In the genomic region with DNA sequence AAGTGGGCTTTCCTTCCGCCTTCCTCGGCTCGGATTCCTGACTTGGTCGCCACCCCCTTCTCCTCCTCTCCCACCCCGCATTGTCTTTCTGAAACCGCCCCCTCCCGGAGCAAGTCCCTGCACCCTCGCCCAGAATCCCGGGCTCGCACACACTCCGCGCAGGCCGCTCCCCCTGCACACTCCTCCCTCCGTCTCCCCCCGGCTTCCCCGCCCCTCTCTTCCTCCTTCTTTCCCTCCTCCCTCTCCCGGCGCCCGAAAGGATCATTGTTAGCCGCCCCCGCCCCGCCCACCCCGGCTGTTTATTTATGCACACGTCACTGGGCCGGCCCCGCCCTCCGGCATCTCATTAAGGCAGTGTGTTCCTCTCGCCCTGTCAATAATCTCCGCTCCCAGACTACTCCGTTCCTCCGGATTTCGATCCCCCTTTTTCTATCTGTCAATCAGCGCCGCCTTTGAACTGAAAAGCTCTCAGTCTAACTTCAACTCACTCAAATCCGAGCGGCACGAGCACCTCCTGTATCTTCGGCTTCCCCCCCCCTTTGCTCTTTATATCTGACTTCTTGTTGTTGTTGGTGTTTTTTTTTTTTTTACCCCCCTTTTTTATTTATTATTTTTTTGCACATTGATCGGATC, we compare ENCODE assay signal across 1 cellular context.
TF ChIP-seq lines count a peak whose summit lies in the region.

A gene (plus strand): TSS at position 373 of the 633 bp plus-strand sequence. CDS start 510 bp downstream, outside the sequence.

TF ChIP-seq in HepG2, 621 proteins besides CTCF, POLR2A, EP300 and RAD21 (continued from another document and continues in another):
- TF ChIP-seq, protein P1, sequence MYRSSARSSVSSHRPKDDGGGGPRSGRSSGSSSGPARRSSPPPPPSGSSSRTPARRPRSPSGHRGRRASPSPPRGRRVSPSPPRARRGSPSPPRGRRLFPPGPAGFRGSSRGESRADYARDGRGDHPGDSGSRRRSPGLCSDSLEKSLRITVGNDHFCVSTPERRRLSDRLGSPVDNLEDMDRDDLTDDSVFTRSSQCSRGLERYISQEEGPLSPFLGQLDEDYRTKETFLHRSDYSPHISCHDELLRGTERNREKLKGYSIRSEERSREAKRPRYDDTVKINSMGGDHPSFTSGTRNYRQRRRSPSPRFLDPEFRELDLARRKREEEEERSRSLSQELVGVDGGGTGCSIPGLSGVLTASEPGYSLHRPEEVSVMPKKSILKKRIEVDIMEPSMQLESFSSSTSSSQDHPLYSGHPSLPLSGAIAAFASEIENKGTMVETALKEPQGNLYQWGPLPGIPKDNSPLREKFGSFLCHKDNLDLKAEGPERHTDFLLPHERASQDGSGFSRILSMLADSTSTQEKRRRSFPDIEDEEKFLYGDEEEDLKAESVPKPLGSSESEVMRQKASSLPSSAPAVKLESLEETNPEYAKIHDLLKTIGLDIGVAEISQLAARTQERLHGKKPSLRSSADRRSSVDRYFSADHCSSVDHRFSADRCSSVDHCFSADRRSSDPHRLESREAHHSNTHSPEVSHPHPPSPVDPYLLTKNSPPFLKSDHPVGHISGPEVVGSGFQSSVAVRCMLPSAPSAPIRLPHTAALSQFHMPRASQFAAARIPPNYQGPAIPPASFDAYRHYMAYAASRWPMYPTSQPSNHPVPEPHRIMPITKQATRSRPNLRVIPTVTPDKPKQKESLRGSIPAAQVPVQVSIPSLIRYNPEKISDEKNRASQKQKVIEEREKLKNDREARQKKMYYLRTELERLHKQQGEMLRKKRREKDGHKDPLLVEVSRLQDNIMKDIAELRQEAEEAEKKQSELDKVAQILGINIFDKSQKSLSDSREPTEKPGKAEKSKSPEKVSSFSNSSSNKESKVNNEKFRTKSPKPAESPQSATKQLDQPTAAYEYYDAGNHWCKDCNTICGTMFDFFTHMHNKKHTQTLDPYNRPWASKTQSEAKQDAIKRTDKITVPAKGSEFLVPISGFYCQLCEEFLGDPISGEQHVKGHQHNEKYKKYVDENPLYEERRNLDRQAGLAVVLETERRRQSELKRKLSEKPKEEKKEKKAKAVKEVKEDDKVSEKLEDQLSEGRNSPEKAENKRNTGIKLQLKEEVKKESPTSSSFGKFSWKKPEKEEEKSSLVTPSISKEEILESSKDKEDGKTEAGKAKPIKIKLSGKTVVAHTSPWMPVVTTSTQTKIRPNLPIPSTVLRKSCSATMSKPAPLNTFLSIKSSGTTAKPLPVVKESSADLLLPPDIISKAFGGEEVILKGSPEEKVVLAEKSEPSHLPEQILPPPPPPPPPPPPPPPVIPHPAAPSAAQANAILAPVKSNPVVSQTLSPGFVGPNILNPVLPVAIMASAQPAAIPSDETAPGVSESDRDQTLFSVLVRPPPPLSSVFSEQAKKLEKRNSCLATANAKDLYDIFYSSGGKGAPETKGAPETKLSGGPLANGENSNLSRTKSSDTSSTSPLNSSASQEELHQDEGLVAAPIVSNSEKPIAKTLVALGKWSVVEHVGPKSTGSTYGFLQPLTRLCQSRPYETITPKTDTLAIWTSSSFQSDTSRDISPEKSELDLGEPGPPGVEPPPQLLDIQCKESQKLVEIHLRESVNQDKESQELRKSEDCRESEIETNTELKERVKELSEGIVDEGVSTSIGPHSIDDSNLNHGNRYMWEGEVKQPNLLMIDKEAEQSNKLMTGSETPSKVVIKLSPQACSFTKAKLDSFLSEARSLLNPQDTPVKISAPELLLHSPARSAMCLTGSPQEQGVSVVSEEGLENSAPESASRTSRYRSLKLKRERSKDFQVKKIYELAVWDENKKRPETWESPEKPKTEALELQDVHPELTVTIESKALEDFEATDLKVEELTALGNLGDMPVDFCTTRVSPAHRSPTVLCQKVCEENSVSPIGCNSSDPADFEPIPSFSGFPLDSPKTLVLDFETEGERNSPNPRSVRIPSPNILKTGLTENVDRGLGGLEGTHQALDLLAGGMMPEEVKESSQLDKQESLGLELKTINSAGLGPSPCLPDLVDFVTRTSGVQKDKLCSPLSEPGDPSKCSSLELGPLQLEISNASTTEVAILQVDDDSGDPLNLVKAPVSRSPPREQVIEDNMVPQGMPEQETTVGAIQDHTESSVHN (CRISPR knock-in tag; IDR thresholded peaks at IDR 0.05): no peak
- TF ChIP-seq SP1 (IDR thresholded peaks at IDR 0.05) (no peak), SP1 (CRISPR knock-in tag; IDR thresholded peaks at IDR 0.05) (0 out of 2 replicates have a peak, but pooled peaks have one; percentile 45), ZNF761 (CRISPR knock-in tag; conservative IDR thresholded peaks at IDR 0.05) (no peak), ZNF7 (CRISPR knock-in tag; IDR thresholded peaks at IDR 0.05) (no peak), U2AF1 (optimal IDR thresholded peaks at IDR 0.05; ENCODE audit: low read depth, low read length) (no peak), ZNF224 (CRISPR knock-in tag; IDR thresholded peaks at IDR 0.05) (no peak), HOXA9 (CRISPR knock-in tag; IDR thresholded peaks at IDR 0.05; ENCODE audit: borderline replicate concordance) (no peak), JUND (CRISPR knock-in tag; IDR thresholded peaks at IDR 0.05) (no peak), HNF4A (CRISPR knock-in tag; IDR thresholded peaks at IDR 0.05) (no peak), ZFP36L2 (CRISPR knock-in tag; IDR thresholded peaks at IDR 0.05) (no peak), PAX8 (CRISPR knock-in tag; IDR thresholded peaks at IDR 0.05; ENCODE audit: borderline replicate concordance) (no peak), PHB2 (IDR thresholded peaks at IDR 0.05; ENCODE audit: partially characterized antibody) (no peak), KDM3A (CRISPR knock-in tag; IDR thresholded peaks at IDR 0.05; ENCODE audit: low read depth) (no peak), GLI4 (CRISPR knock-in tag; IDR thresholded peaks at IDR 0.05; ENCODE audit: borderline replicate concordance) (no peak), ZNF792 (CRISPR knock-in tag; IDR thresholded peaks at IDR 0.05) (no peak), NFIC (IDR thresholded peaks at IDR 0.05; ENCODE audit: low read length) (no peak), ZFAT (CRISPR knock-in tag; conservative IDR thresholded peaks at IDR 0.05) (no peak), SRF (IDR thresholded peaks at IDR 0.05; ENCODE audit: low read depth, low read length) (peak; percentile 18; the same call in 1 of the 2 replicates), ATF7 (IDR thresholded peaks at IDR 0.05) (no peak), ATF7 (CRISPR knock-in tag; IDR thresholded peaks at IDR 0.05) (no peak), MATR3 (CRISPR knock-in tag; IDR thresholded peaks at IDR 0.05) (no peak), HIVEP1 (CRISPR knock-in tag; IDR thresholded peaks at IDR 0.05) (no peak), TARDBP (CRISPR knock-in tag; IDR thresholded peaks at IDR 0.05) (0 out of 2 replicates have a peak, but pooled peaks have one; percentile 38), LCORL (IDR thresholded peaks at IDR 0.05) (no peak), LCORL (CRISPR knock-in tag; IDR thresholded peaks at IDR 0.05) (no peak; the same call in 1 of the 2 replicates), ZNF30 (CRISPR knock-in tag; IDR thresholded peaks at IDR 0.05) (no peak), ZNF124 (CRISPR knock-in tag; IDR thresholded peaks at IDR 0.05) (no peak), ZSCAN20 (CRISPR knock-in tag; IDR thresholded peaks at IDR 0.05; ENCODE audit: borderline replicate concordance) (no peak), KLF16 (CRISPR knock-in tag; IDR thresholded peaks at IDR 0.05) (no peak), ZNF296 (CRISPR knock-in tag; conservative IDR thresholded peaks at IDR 0.05) (no peak), SUZ12 (IDR thresholded peaks at IDR 0.05; ENCODE audit: low read depth, low read length) (no peak), HMG20B (CRISPR knock-in tag; conservative IDR thresholded peaks at IDR 0.05) (no peak), KAT2B (IDR thresholded peaks at IDR 0.05; ENCODE audit: borderline replicate concordance, low read depth, low read length) (no peak)
- TF ChIP-seq, protein P2, sequence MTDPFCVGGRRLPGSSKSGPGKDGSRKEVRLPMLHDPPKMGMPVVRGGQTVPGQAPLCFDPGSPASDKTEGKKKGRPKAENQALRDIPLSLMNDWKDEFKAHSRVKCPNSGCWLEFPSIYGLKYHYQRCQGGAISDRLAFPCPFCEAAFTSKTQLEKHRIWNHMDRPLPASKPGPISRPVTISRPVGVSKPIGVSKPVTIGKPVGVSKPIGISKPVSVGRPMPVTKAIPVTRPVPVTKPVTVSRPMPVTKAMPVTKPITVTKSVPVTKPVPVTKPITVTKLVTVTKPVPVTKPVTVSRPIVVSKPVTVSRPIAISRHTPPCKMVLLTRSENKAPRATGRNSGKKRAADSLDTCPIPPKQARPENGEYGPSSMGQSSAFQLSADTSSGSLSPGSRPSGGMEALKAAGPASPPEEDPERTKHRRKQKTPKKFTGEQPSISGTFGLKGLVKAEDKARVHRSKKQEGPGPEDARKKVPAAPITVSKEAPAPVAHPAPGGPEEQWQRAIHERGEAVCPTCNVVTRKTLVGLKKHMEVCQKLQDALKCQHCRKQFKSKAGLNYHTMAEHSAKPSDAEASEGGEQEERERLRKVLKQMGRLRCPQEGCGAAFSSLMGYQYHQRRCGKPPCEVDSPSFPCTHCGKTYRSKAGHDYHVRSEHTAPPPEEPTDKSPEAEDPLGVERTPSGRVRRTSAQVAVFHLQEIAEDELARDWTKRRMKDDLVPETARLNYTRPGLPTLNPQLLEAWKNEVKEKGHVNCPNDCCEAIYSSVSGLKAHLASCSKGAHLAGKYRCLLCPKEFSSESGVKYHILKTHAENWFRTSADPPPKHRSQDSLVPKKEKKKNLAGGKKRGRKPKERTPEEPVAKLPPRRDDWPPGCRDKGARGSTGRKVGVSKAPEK (CRISPR knock-in tag; IDR thresholded peaks at IDR 0.05; ENCODE audit: borderline replicate concordance): no peak
- TF ChIP-seq, protein P3, sequence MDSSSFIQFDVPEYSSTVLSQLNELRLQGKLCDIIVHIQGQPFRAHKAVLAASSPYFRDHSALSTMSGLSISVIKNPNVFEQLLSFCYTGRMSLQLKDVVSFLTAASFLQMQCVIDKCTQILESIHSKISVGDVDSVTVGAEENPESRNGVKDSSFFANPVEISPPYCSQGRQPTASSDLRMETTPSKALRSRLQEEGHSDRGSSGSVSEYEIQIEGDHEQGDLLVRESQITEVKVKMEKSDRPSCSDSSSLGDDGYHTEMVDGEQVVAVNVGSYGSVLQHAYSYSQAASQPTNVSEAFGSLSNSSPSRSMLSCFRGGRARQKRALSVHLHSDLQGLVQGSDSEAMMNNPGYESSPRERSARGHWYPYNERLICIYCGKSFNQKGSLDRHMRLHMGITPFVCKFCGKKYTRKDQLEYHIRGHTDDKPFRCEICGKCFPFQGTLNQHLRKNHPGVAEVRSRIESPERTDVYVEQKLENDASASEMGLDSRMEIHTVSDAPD (CRISPR knock-in tag; IDR thresholded peaks at IDR 0.05): no peak
- TF ChIP-seq, protein P4, sequence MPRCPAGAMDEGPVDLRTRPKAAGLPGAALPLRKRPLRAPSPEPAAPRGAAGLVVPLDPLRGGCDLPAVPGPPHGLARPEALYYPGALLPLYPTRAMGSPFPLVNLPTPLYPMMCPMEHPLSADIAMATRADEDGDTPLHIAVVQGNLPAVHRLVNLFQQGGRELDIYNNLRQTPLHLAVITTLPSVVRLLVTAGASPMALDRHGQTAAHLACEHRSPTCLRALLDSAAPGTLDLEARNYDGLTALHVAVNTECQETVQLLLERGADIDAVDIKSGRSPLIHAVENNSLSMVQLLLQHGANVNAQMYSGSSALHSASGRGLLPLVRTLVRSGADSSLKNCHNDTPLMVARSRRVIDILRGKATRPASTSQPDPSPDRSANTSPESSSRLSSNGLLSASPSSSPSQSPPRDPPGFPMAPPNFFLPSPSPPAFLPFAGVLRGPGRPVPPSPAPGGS (CRISPR knock-in tag; IDR thresholded peaks at IDR 0.05): no peak
- TF ChIP-seq, protein P5, sequence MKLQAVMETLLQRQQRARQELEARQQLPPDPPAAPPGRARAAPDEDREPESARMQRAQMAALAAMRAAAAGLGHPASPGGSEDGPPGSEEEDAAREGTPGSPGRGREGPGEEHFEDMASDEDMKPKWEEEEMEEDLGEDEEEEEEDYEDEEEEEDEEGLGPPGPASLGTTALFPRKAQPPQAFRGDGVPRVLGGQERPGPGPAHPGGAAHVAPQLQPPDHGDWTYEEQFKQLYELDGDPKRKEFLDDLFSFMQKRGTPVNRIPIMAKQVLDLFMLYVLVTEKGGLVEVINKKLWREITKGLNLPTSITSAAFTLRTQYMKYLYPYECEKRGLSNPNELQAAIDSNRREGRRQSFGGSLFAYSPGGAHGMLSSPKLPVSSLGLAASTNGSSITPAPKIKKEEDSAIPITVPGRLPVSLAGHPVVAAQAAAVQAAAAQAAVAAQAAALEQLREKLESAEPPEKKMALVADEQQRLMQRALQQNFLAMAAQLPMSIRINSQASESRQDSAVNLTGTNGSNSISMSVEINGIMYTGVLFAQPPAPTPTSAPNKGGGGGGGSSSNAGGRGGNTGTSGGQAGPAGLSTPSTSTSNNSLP (IDR thresholded peaks at IDR 0.05; ENCODE audit: low read depth, low read length): peak; percentile 73
- TF ChIP-seq, protein P6, sequence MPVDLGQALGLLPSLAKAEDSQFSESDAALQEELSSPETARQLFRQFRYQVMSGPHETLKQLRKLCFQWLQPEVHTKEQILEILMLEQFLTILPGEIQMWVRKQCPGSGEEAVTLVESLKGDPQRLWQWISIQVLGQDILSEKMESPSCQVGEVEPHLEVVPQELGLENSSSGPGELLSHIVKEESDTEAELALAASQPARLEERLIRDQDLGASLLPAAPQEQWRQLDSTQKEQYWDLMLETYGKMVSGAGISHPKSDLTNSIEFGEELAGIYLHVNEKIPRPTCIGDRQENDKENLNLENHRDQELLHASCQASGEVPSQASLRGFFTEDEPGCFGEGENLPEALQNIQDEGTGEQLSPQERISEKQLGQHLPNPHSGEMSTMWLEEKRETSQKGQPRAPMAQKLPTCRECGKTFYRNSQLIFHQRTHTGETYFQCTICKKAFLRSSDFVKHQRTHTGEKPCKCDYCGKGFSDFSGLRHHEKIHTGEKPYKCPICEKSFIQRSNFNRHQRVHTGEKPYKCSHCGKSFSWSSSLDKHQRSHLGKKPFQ (CRISPR knock-in tag; IDR thresholded peaks at IDR 0.05; ENCODE audit: insufficient replicate concordance): no peak
- TF ChIP-seq, protein P7, sequence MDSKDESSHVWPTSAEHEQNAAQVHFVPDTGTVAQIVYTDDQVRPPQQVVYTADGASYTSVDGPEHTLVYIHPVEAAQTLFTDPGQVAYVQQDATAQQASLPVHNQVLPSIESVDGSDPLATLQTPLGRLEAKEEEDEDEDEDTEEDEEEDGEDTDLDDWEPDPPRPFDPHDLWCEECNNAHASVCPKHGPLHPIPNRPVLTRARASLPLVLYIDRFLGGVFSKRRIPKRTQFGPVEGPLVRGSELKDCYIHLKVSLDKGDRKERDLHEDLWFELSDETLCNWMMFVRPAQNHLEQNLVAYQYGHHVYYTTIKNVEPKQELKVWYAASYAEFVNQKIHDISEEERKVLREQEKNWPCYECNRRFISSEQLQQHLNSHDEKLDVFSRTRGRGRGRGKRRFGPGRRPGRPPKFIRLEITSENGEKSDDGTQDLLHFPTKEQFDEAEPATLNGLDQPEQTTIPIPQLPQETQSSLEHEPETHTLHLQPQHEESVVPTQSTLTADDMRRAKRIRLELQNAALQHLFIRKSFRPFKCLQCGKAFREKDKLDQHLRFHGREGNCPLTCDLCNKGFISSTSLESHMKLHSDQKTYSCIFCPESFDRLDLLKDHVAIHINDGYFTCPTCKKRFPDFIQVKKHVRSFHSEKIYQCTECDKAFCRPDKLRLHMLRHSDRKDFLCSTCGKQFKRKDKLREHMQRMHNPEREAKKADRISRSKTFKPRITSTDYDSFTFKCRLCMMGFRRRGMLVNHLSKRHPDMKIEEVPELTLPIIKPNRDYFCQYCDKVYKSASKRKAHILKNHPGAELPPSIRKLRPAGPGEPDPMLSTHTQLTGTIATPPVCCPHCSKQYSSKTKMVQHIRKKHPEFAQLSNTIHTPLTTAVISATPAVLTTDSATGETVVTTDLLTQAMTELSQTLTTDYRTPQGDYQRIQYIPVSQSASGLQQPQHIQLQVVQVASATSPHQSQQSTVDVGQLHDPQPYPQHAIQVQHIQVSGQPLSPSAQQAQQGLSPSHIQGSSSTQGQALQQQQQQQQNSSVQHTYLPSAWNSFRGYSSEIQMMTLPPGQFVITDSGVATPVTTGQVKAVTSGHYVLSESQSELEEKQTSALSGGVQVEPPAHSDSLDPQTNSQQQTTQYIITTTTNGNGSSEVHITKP (CRISPR knock-in tag; IDR thresholded peaks at IDR 0.05; ENCODE audit: low read depth): no peak
